ENCODE assay signal across 20 cellular contexts in genomic region chr18:29285471-29285870, GRCh38.
A peak's percentile ranks its signal among the peaks of the same experiment; 100 is the strongest.
DNase-seq lines count a peak whose midpoint lies in the region; ATAC-seq, FAIRE-seq and TF ChIP-seq lines count a peak whose summit lies in the region.
"Had no signal": no experiment of that assay in that cellular context is flagged by ENCODE, and none has a peak within 500 bp of the region (broad histone marks: within the 10 kb centered on the region; RNA-seq: fewer than 3 reads in every experiment).

No MANE protein-coding gene starts in this region.

- ATAC-seq in foreskin keratinocyte = peak; percentile 33
- ATAC-seq: A549 had no signal

- no peak overlapping the region for H3K9ac ChIP-seq in mammary epithelial cell (ENCODE audit: insufficient read depth, low read length)

- H3K27me3 Mint-ChIP-seq in MCF 10A (ENCODE audit: insufficient read depth, unreplicated experiment) = no peaks in the 10 kb centered on the region
- H3K27me3 Mint-ChIP-seq: CD4-positive, alpha-beta T cell had no signal

- no peaks in the 10 kb centered on the region for H3K36me3 ChIP-seq in mammary epithelial cell (ENCODE audit: insufficient read depth, low read length)
- H3K36me3 ChIP-seq in bronchial epithelial cell (ENCODE audit: control insufficient read depth, insufficient read depth, low read length) = no peaks in the 10 kb centered on the region
- no peaks in the 10 kb centered on the region for H3K36me3 ChIP-seq in uterus
- H3K36me3 ChIP-seq: HAP-1 had no signal

- no peak overlapping the region for H3K4me2 ChIP-seq in mammary epithelial cell (ENCODE audit: insufficient read depth, low read depth, low read length)
- H3K4me2 ChIP-seq: A549 had no signal

- no peak for TF ChIP-seq CTCF in mammary epithelial cell (conservative IDR thresholded peaks at IDR 0.05 in 1 of 2, IDR thresholded peaks at IDR 0.05 in 1 of 2; ENCODE audit: extremely low read depth in 1 of 2, insufficient read depth in 1 of 2, low read depth in 1 of 2, low read length in 2 of 2)
- TF ChIP-seq CTCF in MCF 10A (IDR thresholded peaks at IDR 0.05; ENCODE audit: unreplicated experiment) = no peak
- TF ChIP-seq CTCF in bronchial epithelial cell (IDR thresholded peaks at IDR 0.05; ENCODE audit: insufficient read depth, low read length, severe bottlenecking) = no peak
- TF ChIP-seq CTCF in foreskin keratinocyte (conservative IDR thresholded peaks at IDR 0.05) = no peak
- no peak for TF ChIP-seq CTCF in uterus (IDR thresholded peaks at IDR 0.05)

- intact Hi-C loops in mammary epithelial cell (cut with micrococcal nuclease) = no loop called here
- intact Hi-C loops in MCF 10A (cut with micrococcal nuclease) = no loop called here
- intact Hi-C loops in uterus (cut with DNase I; ENCODE audit: low total_unique reads) = no loop called here

- H3K4me3 ChIP-seq in mammary epithelial cell (replicated peaks in 1 of 3; ENCODE audit: insufficient read depth in 1 of 3, low read depth in 2 of 3, low read length in 3 of 3) (no peak overlapping the region), bronchial epithelial cell (ENCODE audit: low read depth, low read length) (no peak overlapping the region), uterus (no peak overlapping the region)
- H3K4me3 ChIP-seq: A549, HAP-1 had no signal

- dilution Hi-C loops in mammary epithelial cell (cut with HindIII; ENCODE audit: low sequenced_read_pairs) = no loop called here

- H3K4me1 ChIP-seq in mammary epithelial cell (ENCODE audit: insufficient read depth, low read length) = no peaks in the 10 kb centered on the region
- no peaks in the 10 kb centered on the region for H3K4me1 ChIP-seq in foreskin keratinocyte
- H3K4me1 ChIP-seq in uterus = no peaks in the 10 kb centered on the region
- H3K4me1 ChIP-seq: A549, Caco-2, HAP-1 had no signal

- CTCF ChIA-PET in mammary epithelial cell (lab: Charles Lee; ENCODE audit: low non-redundant PET) = no interaction called here
- CTCF ChIA-PET in MCF 10A (lab: Yijun Ruan, JAX) = no interaction called here

- no peak for TF ChIP-seq POLR2A in uterus (IDR thresholded peaks at IDR 0.05)

- DNase-seq in mammary epithelial cell (peak; percentile 19), MCF 10A (ENCODE audit: unreplicated experiment) (no peak), bronchial epithelial cell (ENCODE audit: low read depth) (peak; percentile 24), foreskin keratinocyte (no peak), uterus (no peak)
- no peak for DNase-seq in stimulated activated CD4-positive, alpha-beta T cell treated with anti-CD3 and anti-CD28 coated beads, Interleukin-2, amount 100 ng/mL, for 24 hours
- DNase-seq in stimulated activated CD4-positive, alpha-beta T cell treated with anti-CD3 and anti-CD28 coated beads, Interleukin-12 subunit alpha, Interleukin-12 subunit beta, amount 100 ng/mL, for 4 hours = no peak
- DNase-seq: AML-193; Caco-2; CD4-positive, alpha-beta T cell; GDM1 had no signal

- FAIRE-seq in bronchial epithelial cell (lab: Jason Lieb, UNC) = no peak
- FAIRE-seq: A549, GM12892, GM18507, H1, HTR-8/SVneo had no signal

- H3K27ac ChIP-seq in mammary epithelial cell (ENCODE audit: insufficient read depth, low read depth, low read length) (no peak overlapping the region), foreskin keratinocyte (no peak overlapping the region), uterus (no peak overlapping the region)
- H3K27ac ChIP-seq: 22Rv1, A549, C4-2B, HL-60 had no signal

- 94% methylated on average over 2 of the region's 2 CpGs for WGBS in mammary epithelial cell (ENCODE audit: low coverage, missing lambda C conversion rate)

- H3K27ac Mint-ChIP-seq in MCF 10A (ENCODE audit: low read depth, unreplicated experiment) = no peak overlapping the region
- H3K27ac Mint-ChIP-seq: CD4-positive, alpha-beta T cell had no signal

- no TSS peak for BruUV-seq in mammary epithelial cell (replicated peaks; lab: Mats Ljungman, UMichigan)
- no TSS peak for BruUV-seq in MCF 10A (replicated peaks; lab: Mats Ljungman, UMichigan)

- POLR2A ChIA-PET in MCF 10A (lab: Yijun Ruan, JAX) = no interaction called here

- H3K9me3 ChIP-seq in mammary epithelial cell (replicated peaks; ENCODE audit: insufficient read depth, low read length) = no peaks in the 10 kb centered on the region
- H3K9me3 ChIP-seq in uterus = no peaks in the 10 kb centered on the region
- H3K9me3 ChIP-seq: A549, Caco-2, HAP-1 had no signal

- H3K36me3 Mint-ChIP-seq in MCF 10A (ENCODE audit: insufficient read depth, unreplicated experiment) = no peaks in the 10 kb centered on the region

- H3K4me1 Mint-ChIP-seq in MCF 10A (ENCODE audit: insufficient read depth, unreplicated experiment) = no peaks in the 10 kb centered on the region

- H3K9me3 Mint-ChIP-seq in MCF 10A (ENCODE audit: unreplicated experiment) = no peaks in the 10 kb centered on the region

- H3K27me3 ChIP-seq in mammary epithelial cell (ENCODE audit: insufficient read depth, low read length) (no peaks in the 10 kb centered on the region), bronchial epithelial cell (ENCODE audit: control insufficient read depth, insufficient read depth, low read length) (no peaks in the 10 kb centered on the region), foreskin keratinocyte (no peaks in the 10 kb centered on the region), uterus (no peaks in the 10 kb centered on the region)

- H3K79me2 ChIP-seq in mammary epithelial cell (ENCODE audit: insufficient read depth, low read length) = no peaks in the 10 kb centered on the region

- no peak overlapping the region for H2AFZ ChIP-seq in mammary epithelial cell (ENCODE audit: low read depth, low read length)

- H3K4me3 Mint-ChIP-seq in MCF 10A (ENCODE audit: unreplicated experiment) = no peak overlapping the region
- H3K4me3 Mint-ChIP-seq: CD4-positive, alpha-beta T cell had no signal

- H4K20me1 ChIP-seq in mammary epithelial cell (ENCODE audit: insufficient read depth, low read length) = no peaks in the 10 kb centered on the region

- in situ Hi-C loops in mammary epithelial cell (cut with MboI; ENCODE audit: low sequenced_read_pairs in 2 of 2) = no loop called here

Comparison
In these comparisons a context has a peak if more than half of its experiments do, and no peak if none do; other contexts are left out.
1. DNase-seq: peak in mammary epithelial cell (single experiment) and bronchial epithelial cell (single experiment); none in MCF 10A (single experiment), foreskin keratinocyte (0 of 2), stimulated activated CD4-positive, alpha-beta T cell treated with anti-CD3 and anti-CD28 coated beads, Interleukin-2, amount 100 ng/mL, for 24 hours (0 of 2), stimulated activated CD4-positive, alpha-beta T cell treated with anti-CD3 and anti-CD28 coated beads, Interleukin-12 subunit alpha, Interleukin-12 subunit beta, amount 100 ng/mL, for 4 hours (single experiment) and uterus (0 of 2).